In the genomic region with DNA sequence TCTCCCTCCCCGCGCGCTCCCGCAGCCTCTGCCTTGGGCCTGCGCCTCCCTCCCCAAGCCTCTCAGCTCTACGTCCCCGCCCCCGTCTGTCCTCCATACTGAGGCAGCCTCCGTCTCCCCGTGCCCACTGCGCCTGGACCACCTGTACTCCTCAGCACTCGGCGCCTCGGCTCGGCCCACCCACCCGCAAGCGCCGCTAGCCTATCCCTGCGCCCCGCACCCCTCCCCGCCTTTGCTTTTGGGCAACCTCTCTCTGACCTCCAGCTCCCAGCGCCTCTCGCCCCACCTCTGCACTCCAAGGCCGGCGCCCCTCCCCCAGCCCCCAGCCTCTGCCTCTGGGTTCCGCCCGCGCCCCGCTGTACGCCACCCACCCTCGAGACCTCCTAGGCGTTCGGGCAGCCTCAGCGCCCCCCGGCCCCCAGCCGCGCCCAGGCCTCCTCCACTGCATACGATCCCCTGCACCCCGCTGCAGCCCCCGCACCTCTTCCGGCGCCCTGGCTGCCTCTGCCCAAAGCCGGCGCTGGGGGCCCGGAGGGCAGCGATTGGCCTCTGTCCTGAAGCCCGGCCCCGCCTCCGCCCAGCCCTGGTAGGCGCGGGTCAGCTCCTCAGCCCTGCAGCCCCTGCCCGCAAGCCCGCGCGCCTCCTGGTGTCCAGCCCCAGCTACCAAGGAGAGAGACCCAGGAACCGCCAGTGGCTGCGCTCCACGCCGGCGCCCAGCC, we compare ENCODE assay signal across 15 cellular contexts.
DNase-seq lines count a peak whose midpoint lies in the region; ATAC-seq, FAIRE-seq and TF ChIP-seq lines count a peak whose summit lies in the region.
"Had no signal": no experiment of that assay in that cellular context is flagged by ENCODE, and none has a peak within 500 bp of the region (broad histone marks: within the 10 kb centered on the region; RNA-seq: fewer than 3 reads in every experiment).

No MANE protein-coding gene starts in this region.

- H3K4me2 ChIP-seq in HepG2 (ENCODE audit: low read depth, low read length), result peak overlapping the region; percentile 43
- H3K4me2 ChIP-seq: KMS-11 had no signal

- peaks cover 1% of the 10 kb centered on the region for H3K36me3 Mint-ChIP-seq in central memory CD8-positive, alpha-beta T cell (ENCODE audit: insufficient read depth)
- H3K36me3 Mint-ChIP-seq in CD8-positive, alpha-beta memory T cell, result no peaks in the 10 kb centered on the region

- H3K27me3 ChIP-seq in HepG2 (ENCODE audit: control insufficient read depth in 1 of 2, insufficient read depth in 2 of 2, low read length in 2 of 2) (no peaks in the 10 kb centered on the region), testis (no peaks in the 10 kb centered on the region)
- no peaks in the 10 kb centered on the region for H3K27me3 ChIP-seq in CD8-positive, alpha-beta memory T cell (ENCODE audit: insufficient read depth, low read length, poor library complexity, severe bottlenecking)

- H3K27me3 Mint-ChIP-seq in central memory CD8-positive, alpha-beta T cell, result peaks cover 12% of the 10 kb centered on the region
- H3K27me3 Mint-ChIP-seq in CD8-positive, alpha-beta memory T cell, result peaks cover 0 to 5% of the 10 kb centered on the region in 2 donors

- DNase-seq in LNCaP clone FGC (ENCODE audit: low read depth) (peak; percentile 13), HepG2 (ENCODE audit: low spot score) (peak; percentile 43), testis (peak; percentile 45), RCC 7860 (ENCODE audit: low spot score) (no peak), COR-L47 (lab: John Stamatoyannopoulos, UW) (no peak)
- no peak for DNase-seq in central memory CD8-positive, alpha-beta T cell (ENCODE audit: low spot score in 2 of 2)
- no peak for DNase-seq in CD8-positive, alpha-beta memory T cell
- DNase-seq: activated T-cell treated with anti-CD3 and anti-CD28 coated beads, Interleukin-2, amount 50 U/mL, for 1 hour; DMS153; NCI-H345; stimulated activated naive CD4-positive, alpha-beta T cell treated with Interleukin-2 at 50 U/mL for 16 hours had no signal

- CTCF ChIA-PET in HepG2 (lab: Yijun Ruan, JAX; ENCODE audit: low intra/inter-chr PET ratio, low total read pairs), result no interaction called here
- CTCF ChIA-PET in CD8-positive, alpha-beta memory T cell (lab: Charles Lee), result no interaction called here

- no TSS peak for BruUV-seq in HepG2 (replicated peaks; lab: Mats Ljungman, UMichigan)

- POLR2A ChIA-PET in HepG2 (lab: Yijun Ruan, JAX), result interaction anchor here (1.6 kb wide), 1 partner anchor 29 kb away, joined by 4 read pairs; no protein-coding TSS in a partner anchor
- POLR2A ChIA-PET in CD8-positive, alpha-beta memory T cell (lab: Charles Lee), result no interaction called here

- no peaks in the 10 kb centered on the region for H4K20me1 ChIP-seq in HepG2 (ENCODE audit: insufficient read depth, low read length)

- H2AFZ ChIP-seq in HepG2 (ENCODE audit: low read length), result no peak overlapping the region

- no peak for FAIRE-seq in HepG2 (lab: Jason Lieb, UNC)
- FAIRE-seq in RCC 7860 (lab: Jason Lieb, UNC), result no peak
- FAIRE-seq: GM12891 had no signal

- H3K4me3 Mint-ChIP-seq in central memory CD8-positive, alpha-beta T cell, result peak overlapping the region; percentile 9
- peak overlapping the region in 1 of 7 donors; percentile 44 for H3K4me3 Mint-ChIP-seq in CD8-positive, alpha-beta memory T cell

- H3K79me2 ChIP-seq in HepG2 (ENCODE audit: insufficient read depth, low read length), result no peaks in the 10 kb centered on the region

- H3K9ac ChIP-seq in HepG2 (ENCODE audit: insufficient read depth, low read depth, low read length), result no peak overlapping the region
- H3K9ac ChIP-seq: KMS-11 had no signal

- H3K4me1 ChIP-seq in HepG2 (ENCODE audit: insufficient read depth, low read length) (peaks cover 7% of the 10 kb centered on the region), testis (no peaks in the 10 kb centered on the region)
- H3K4me1 ChIP-seq in CD8-positive, alpha-beta memory T cell (ENCODE audit: insufficient read depth, low read length), result no peaks in the 10 kb centered on the region

- TF ChIP-seq RAD21 in HepG2 (CRISPR knock-in tag; IDR thresholded peaks at IDR 0.05), result peak; percentile 61

- no peak for TF ChIP-seq EP300 in HepG2 (IDR thresholded peaks at IDR 0.05; ENCODE audit: low read depth in 2 of 2, low read length in 2 of 2)
- no peak for TF ChIP-seq EP300 in HepG2 (CRISPR knock-in tag; IDR thresholded peaks at IDR 0.05; ENCODE audit: borderline replicate concordance)

- WGBS in HepG2 (ENCODE audit: low lambda C conversion rate), result 16% methylated on average over 8 of the region's 60 CpGs
- WGBS in testis, 2 donors, result 0 to 1% methylated on average over 5 to 29 of the region's 60 CpGs

- H3K27ac Mint-ChIP-seq in central memory CD8-positive, alpha-beta T cell (ENCODE audit: low read depth), result no peak overlapping the region
- no peak overlapping the region for H3K27ac Mint-ChIP-seq in CD8-positive, alpha-beta memory T cell

- no peak for TF ChIP-seq POLR2A in HepG2 (IDR thresholded peaks at IDR 0.05; ENCODE audit: insufficient read depth in 1 of 2, low read depth in 2 of 2, low read length in 2 of 2)
- TF ChIP-seq POLR2A in testis (IDR thresholded peaks at IDR 0.05), result no peak

- H3K4me1 Mint-ChIP-seq in central memory CD8-positive, alpha-beta T cell, result no peaks in the 10 kb centered on the region
- peaks cover 0 to 8% (median 0%) of the 10 kb centered on the region in 3 donors for H3K4me1 Mint-ChIP-seq in CD8-positive, alpha-beta memory T cell

- ATAC-seq in central memory CD8-positive, alpha-beta T cell (replicated peaks; ENCODE audit: extremely low read depth, poor library complexity, severe bottlenecking), result no peak
- ATAC-seq in HepG2 (peak; percentile 99), GM18907 (IDR thresholded peaks at IDR 0.05; ENCODE audit: unreplicated experiment) (no peak)
- ATAC-seq: HCT116 had no signal

- TF ChIP-seq CTCF in LNCaP clone FGC (IDR thresholded peaks at IDR 0.05; ENCODE audit: control insufficient read depth, extremely low read depth, insufficient read depth), result peak; percentile 59
- TF ChIP-seq CTCF in HepG2 (CRISPR knock-in tag; IDR thresholded peaks at IDR 0.05), result peak; percentile 80
- TF ChIP-seq CTCF in testis (IDR thresholded peaks at IDR 0.05), result no peak

- H3K36me3 ChIP-seq in HepG2 (replicated peaks in 1 of 2; ENCODE audit: control insufficient read depth in 1 of 2, insufficient read depth in 2 of 2, low read length in 2 of 2), result no peaks in the 10 kb centered on the region
- H3K36me3 ChIP-seq in testis (ENCODE audit: low read depth, missing control alignments), result no peaks in the 10 kb centered on the region
- no peaks in the 10 kb centered on the region for H3K36me3 ChIP-seq in CD8-positive, alpha-beta memory T cell (ENCODE audit: insufficient read depth, low read length)

- no peak overlapping the region for H3K27ac ChIP-seq in HepG2 (ENCODE audit: extremely low read length, insufficient read depth, low read length)
- H3K27ac ChIP-seq in testis, result no peak overlapping the region
- no peak overlapping the region for H3K27ac ChIP-seq in CD8-positive, alpha-beta memory T cell (ENCODE audit: low read depth, low read length)
- H3K27ac ChIP-seq: KMS-11 had no signal

- intact Hi-C loops in HepG2 (cut with micrococcal nuclease; ENCODE audit: unreplicated experiment), result no loop called here
- intact Hi-C loops in testis (cut with DNase I; ENCODE audit: low total_unique reads), result no loop called here

- H3K4me3 ChIP-seq in LNCaP clone FGC (ENCODE audit: low read depth, low read length) (peak overlapping the region; percentile 52), HepG2 (replicated peaks in 1 of 3; ENCODE audit: insufficient read depth in 1 of 3, low read depth in 2 of 3, low read length in 3 of 3) (peak overlapping the region; percentile 50 to 69 (median 67); a peak in 4 of 6 replicates), testis (peak overlapping the region; percentile 15 to 52)
- no peak overlapping the region for H3K4me3 ChIP-seq in CD8-positive, alpha-beta memory T cell (ENCODE audit: low read length)

- in situ Hi-C loops in HepG2 (cut with HindIII; ENCODE audit: extremely low pct_ligation_motif_present, low pct_unique_long_range_greater_than_20kb), result no loop called here

- H3K9me3 ChIP-seq in HepG2 (ENCODE audit: low read length) (no peaks in the 10 kb centered on the region), testis (no peaks in the 10 kb centered on the region)
- H3K9me3 ChIP-seq in CD8-positive, alpha-beta memory T cell (ENCODE audit: low read length), result no peaks in the 10 kb centered on the region

- no peaks in the 10 kb centered on the region for H3K9me3 Mint-ChIP-seq in central memory CD8-positive, alpha-beta T cell
- H3K9me3 Mint-ChIP-seq in CD8-positive, alpha-beta memory T cell, result no peaks in the 10 kb centered on the region

TF ChIP-seq in HepG2, 621 proteins besides CTCF, POLR2A, EP300 and RAD21 (continues in another document):
- TF ChIP-seq ZFY (CRISPR knock-in tag; IDR thresholded peaks at IDR 0.05), result peak; percentile 28; the same call in 1 of the 2 replicates
- no peak for TF ChIP-seq CENPT (CRISPR knock-in tag; IDR thresholded peaks at IDR 0.05; ENCODE audit: low read depth)
- TF ChIP-seq ZSCAN31 (CRISPR knock-in tag; IDR thresholded peaks at IDR 0.05; ENCODE audit: low read depth), result 0 out of 2 replicates have a peak, but pooled peaks have one; percentile 18
- peak; percentile 61; the same call in 1 of the 2 replicates for TF ChIP-seq GABPB1 (CRISPR knock-in tag; IDR thresholded peaks at IDR 0.05)
- no peak for TF ChIP-seq JDP2 (CRISPR knock-in tag; IDR thresholded peaks at IDR 0.05; ENCODE audit: borderline replicate concordance)
- no peak for TF ChIP-seq CBX1 (IDR thresholded peaks at IDR 0.05; ENCODE audit: low read depth)
- TF ChIP-seq RBAK (CRISPR knock-in tag; IDR thresholded peaks at IDR 0.05), result no peak
- TF ChIP-seq HMG20A (CRISPR knock-in tag; IDR thresholded peaks at IDR 0.05; ENCODE audit: borderline replicate concordance), result no peak
- peak; percentile 47; the same call in 1 of the 2 replicates for TF ChIP-seq RBFOX2 (IDR thresholded peaks at IDR 0.05; ENCODE audit: low read depth, low read length)
- TF ChIP-seq NR2F2 (IDR thresholded peaks at IDR 0.05; ENCODE audit: borderline replicate concordance, low read depth), result no peak

Comparison
In these comparisons a context has a peak if more than half of its experiments do, and no peak if none do; other contexts are left out.
1. DNase-seq: peak in LNCaP clone FGC (single experiment), HepG2 (single experiment) and testis (single experiment); none in central memory CD8-positive, alpha-beta T cell (0 of 2), RCC 7860 (single experiment), COR-L47 (single experiment) and CD8-positive, alpha-beta memory T cell (0 of 5).
2. CTCF ChIP-seq: peak in LNCaP clone FGC (single experiment) and HepG2 (single experiment); none in testis (0 of 3).